In the genomic region with DNA sequence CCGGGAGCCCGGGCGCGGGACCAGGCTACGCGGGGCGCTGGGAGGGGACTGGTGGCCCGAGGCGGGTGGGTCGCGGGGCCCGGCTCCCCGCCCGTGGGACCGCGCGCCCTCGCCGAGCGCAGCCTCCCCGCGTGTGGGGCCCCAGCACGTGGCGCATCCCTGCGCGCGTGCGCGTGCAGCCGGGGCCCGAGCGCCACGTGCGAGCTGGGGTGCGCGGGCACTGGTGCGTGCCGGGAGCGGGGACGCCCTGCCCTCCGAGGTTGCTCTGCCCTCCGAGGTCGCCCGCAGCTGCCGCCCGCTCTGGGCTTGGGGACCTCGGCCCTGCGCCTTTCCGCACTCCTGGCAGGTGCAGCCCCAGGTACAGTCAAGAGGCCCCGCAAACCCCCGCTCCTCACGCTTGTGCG, we compare ENCODE assay signal across 8 cellular contexts. TPM values are rescaled to one million over a fixed set of nuclear protein-coding genes. Genes with fewer than 3 reads are reported as not detected.
A peak's percentile ranks its signal among the peaks of the same experiment; 100 is the strongest.
DNase-seq lines count a peak whose midpoint lies in the region; ATAC-seq and TF ChIP-seq lines count a peak whose summit lies in the region.

No MANE protein-coding gene starts in this region.

- peaks cover 34% of the 10 kb centered on the region for H3K36me3 Mint-ChIP-seq in Calu3 (ENCODE audit: insufficient read depth, unreplicated experiment)
- H3K36me3 Mint-ChIP-seq in activated naive CD8-positive, alpha-beta T cell treated with anti-CD3 and anti-CD28 coated beads, Interleukin-2, amount 10 ng/mL, durations not matched to agents 7 days and 5 days = peaks cover 31% of the 10 kb centered on the region

- BruUV-seq in Calu3 (replicated peaks; lab: Mats Ljungman, UMichigan) = no TSS peak

- peak; percentile 68 for DNase-seq in Calu3
- DNase-seq in RKO (ENCODE audit: low spot score) = peak; percentile 69
- peak; percentile 89 for DNase-seq in activated naive CD8-positive, alpha-beta T cell treated with anti-CD3 and anti-CD28 coated beads, Interleukin-2, amount 10 ng/mL, durations not matched to agents 7 days and 5 days
- DNase-seq in iPS-NIHi11 (ENCODE audit: low spot score) = peak; percentile 58
- DNase-seq in stimulated activated CD4-positive, alpha-beta T cell treated with anti-CD3 and anti-CD28 coated beads, Interleukin-1b, Interleukin-23, amount 100 ng/mL, for 4 hours (ENCODE audit: low read depth in 2 of 2) = peak; percentile 51 to 65
- no peak for DNase-seq in epidermal melanocyte (ENCODE audit: insufficient read length, low spot score)

- intact Hi-C loops in Calu3 (cut with micrococcal nuclease; ENCODE audit: unreplicated experiment) = loop anchor here (1.0 to 5.0 kb wide), 2 partner anchors 51 to 95 kb away; no protein-coding TSS in a partner anchor

- POLR2A ChIA-PET in activated naive CD8-positive, alpha-beta T cell treated with anti-CD3 and anti-CD28 coated beads, Interleukin-2, amount 10 ng/mL, durations not matched to agents 7 days and 5 days (lab: Charles Lee) = interaction anchor here (0.6 to 9.2 kb wide), 18 partner anchors 9 to 622 kb away, joined by 3 to 139 read pairs (median 5); a partner anchor contains a TSS

- no peaks in the 10 kb centered on the region for H3K27me3 Mint-ChIP-seq in Calu3 (ENCODE audit: unreplicated experiment)
- peaks cover 2% of the 10 kb centered on the region for H3K27me3 Mint-ChIP-seq in activated naive CD8-positive, alpha-beta T cell treated with anti-CD3 and anti-CD28 coated beads, Interleukin-2, amount 10 ng/mL, durations not matched to agents 7 days and 5 days

- peak; percentile 38 for ATAC-seq in GM19397 (IDR thresholded peaks at IDR 0.05; ENCODE audit: unreplicated experiment)
- ATAC-seq in HG03460 (IDR thresholded peaks at IDR 0.05; ENCODE audit: unreplicated experiment) = peak; percentile 31
- peak; percentile 34 for ATAC-seq in activated naive CD8-positive, alpha-beta T cell treated with anti-CD3 and anti-CD28 coated beads, Interleukin-2, amount 10 ng/mL, durations not matched to agents 7 days and 5 days (ENCODE audit: low read depth)

- no peak for TF ChIP-seq CTCF in Calu3 (IDR thresholded peaks at IDR 0.05; ENCODE audit: unreplicated experiment)

- peak overlapping the region; percentile 93 for H3K4me3 Mint-ChIP-seq in Calu3 (ENCODE audit: low read depth, unreplicated experiment)
- H3K4me3 Mint-ChIP-seq in activated naive CD8-positive, alpha-beta T cell treated with anti-CD3 and anti-CD28 coated beads, Interleukin-2, amount 10 ng/mL, durations not matched to agents 7 days and 5 days = peak overlapping the region; percentile 81

- no peak overlapping the region for H3K27ac Mint-ChIP-seq in Calu3 (ENCODE audit: unreplicated experiment)
- peak overlapping the region; percentile 65 for H3K27ac Mint-ChIP-seq in activated naive CD8-positive, alpha-beta T cell treated with anti-CD3 and anti-CD28 coated beads, Interleukin-2, amount 10 ng/mL, durations not matched to agents 7 days and 5 days

- H3K4me1 Mint-ChIP-seq in Calu3 (ENCODE audit: low read depth, unreplicated experiment) = peaks cover 29% of the 10 kb centered on the region
- H3K4me1 Mint-ChIP-seq in activated naive CD8-positive, alpha-beta T cell treated with anti-CD3 and anti-CD28 coated beads, Interleukin-2, amount 10 ng/mL, durations not matched to agents 7 days and 5 days = peaks cover 32% of the 10 kb centered on the region

- CTCF ChIA-PET in Calu3 (lab: Charles Lee) = interaction anchor here (0.7 to 5.1 kb wide), 5 partner anchors 20 to 100 kb away, joined by 3 to 42 read pairs (median 3); no protein-coding TSS in a partner anchor

- H3K9me3 Mint-ChIP-seq in Calu3 (ENCODE audit: low read depth, unreplicated experiment) = no peaks in the 10 kb centered on the region
- no peaks in the 10 kb centered on the region for H3K9me3 Mint-ChIP-seq in activated naive CD8-positive, alpha-beta T cell treated with anti-CD3 and anti-CD28 coated beads, Interleukin-2, amount 10 ng/mL, durations not matched to agents 7 days and 5 days

RNA-seq across cellular contexts. Expression of a gene that starts 0.4 kb away (rescaled TPM):
- 33.2 and 43.9 TPM in 2 replicates for total RNA-seq in Calu3 (2022)
- total RNA-seq in activated naive CD8-positive, alpha-beta T cell treated with anti-CD3 and anti-CD28 coated beads, Interleukin-2, amount 10 ng/mL, durations not matched to agents 7 days and 5 days = 100 to 1,000 TPM; 206 to 209 TPM
